ENCODE assay signal across 8 cellular contexts in the genomic region with DNA sequence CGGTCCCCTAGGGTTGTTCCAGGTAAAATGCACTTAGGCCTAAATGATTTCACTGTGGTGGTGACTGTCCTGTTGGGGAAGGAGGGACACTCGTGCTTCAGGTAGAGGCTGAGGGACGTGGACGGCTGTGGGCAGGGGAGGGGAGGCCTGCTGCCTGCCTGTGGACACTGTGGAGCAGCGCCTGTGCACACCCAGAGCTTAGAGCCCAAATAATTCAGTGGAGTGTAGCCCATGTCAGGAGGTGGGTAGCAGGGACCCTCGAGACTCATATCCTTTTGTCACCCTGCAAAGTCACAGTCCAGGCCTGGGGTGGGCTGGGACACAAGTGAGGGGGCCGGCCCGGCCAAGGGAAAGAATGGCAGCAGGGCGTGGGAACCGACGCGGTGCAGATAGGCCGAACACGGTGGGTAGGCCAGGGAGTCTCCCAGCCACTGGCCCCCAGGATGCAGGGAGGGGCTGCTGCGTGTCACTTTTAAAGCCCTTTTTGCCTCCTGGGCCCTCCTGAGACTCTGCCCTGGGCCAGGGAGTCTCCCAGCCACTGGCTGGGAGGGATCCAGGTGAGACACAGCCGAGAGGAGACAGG. TPM values are rescaled to one million over a fixed set of nuclear protein-coding genes. Genes with fewer than 3 reads are reported as not detected.
DNase-seq lines count a peak whose midpoint lies in the region; ATAC-seq and TF ChIP-seq lines count a peak whose summit lies in the region.
"Had no signal": no experiment of that assay in that cellular context is flagged by ENCODE, and none has a peak within 500 bp of the region (broad histone marks: within the 10 kb centered on the region; RNA-seq: fewer than 3 reads in every experiment).

No MANE protein-coding gene starts in this region.

- H3K4me1 ChIP-seq in HAP-1, result peaks cover 14% of the 10 kb centered on the region
- H3K4me1 ChIP-seq in spleen, result peaks cover 24 to 87% (median 72%) of the 10 kb centered on the region in 6 donors

- H3K27ac ChIP-seq in spleen, result peak overlapping the region in 7 of 8 donors; percentile 51 to 90 (median 87)

- intact Hi-C loops in spleen (cut with DNase I; ENCODE audit: low total_unique reads), result loop anchor here (5.0 kb wide), 1 partner anchor 126 kb away; no protein-coding TSS in a partner anchor

- no peak for TF ChIP-seq POLR2A in spleen (IDR thresholded peaks at IDR 0.05)

- 63 to 96% (median 78%) methylated on average over 15 to 16 of the region's 16 CpGs for WGBS in spleen, 5 donors

- H3K36me3 ChIP-seq in HAP-1 (replicated peaks) (0 out of 2 replicates have a peak, but pooled peaks cover 4% of the 10 kb centered on the region), kidney epithelial cell (ENCODE audit: control insufficient read depth, insufficient read depth, low read length) (no peaks in the 10 kb centered on the region), spleen (peaks cover 0 to 15% (median 0%) of the 10 kb centered on the region in 6 donors)

- no peaks in the 10 kb centered on the region for H3K9me3 ChIP-seq in HAP-1
- H3K9me3 ChIP-seq in spleen, result no peaks in the 10 kb centered on the region

- DNase-seq in HAP-1 (ENCODE audit: low spot score in 2 of 2), result no peak
- no peak for DNase-seq in kidney epithelial cell (ENCODE audit: low read depth)
- peak; percentile 65 for DNase-seq in spleen
- no peak for DNase-seq in anterior cingulate cortex (lab: John Stamatoyannopoulos, UW)
- DNase-seq: NCI-H187 treated with DMSO at 0.1 percent for 48 hours had no signal

- H3K27me3 ChIP-seq in HAP-1 (ENCODE audit: low read depth) (no peaks in the 10 kb centered on the region), kidney epithelial cell (ENCODE audit: control insufficient read depth, insufficient read depth, low read length) (peaks cover 7% of the 10 kb centered on the region), spleen (replicated peaks in 1 of 7) (peaks cover 0 to 61% (median 18%) of the 10 kb centered on the region in 7 donors)

- in situ Hi-C loops in HAP-1 (cut with MboI; ENCODE audit: low sequenced_read_pairs), result no loop called here

- H3K4me3 ChIP-seq in HAP-1 (peak overlapping the region; percentile 26), WI38 (ENCODE audit: low read depth, low read length) (peak overlapping the region; percentile 51), kidney epithelial cell (ENCODE audit: low read depth, low read length) (peak overlapping the region; percentile 29), spleen (peak overlapping the region in 7 of 8 donors; percentile 17 to 87 (median 68))

- ATAC-seq in GM19351 (IDR thresholded peaks at IDR 0.05; ENCODE audit: unreplicated experiment) (no peak), GM21619 (IDR thresholded peaks at IDR 0.05; ENCODE audit: unreplicated experiment) (no peak)

- TF ChIP-seq CTCF in WI38 (IDR thresholded peaks at IDR 0.05; ENCODE audit: low read depth, low read length) (no peak), kidney epithelial cell (IDR thresholded peaks at IDR 0.05; ENCODE audit: insufficient read depth, low read length, poor library complexity, severe bottlenecking) (no peak), spleen (IDR thresholded peaks at IDR 0.05 in 8 of 11, conservative IDR thresholded peaks at IDR 0.05 in 3 of 11) (no peak)

RNA-seq across cellular contexts. Expression of a gene that starts 0.7 kb away (rescaled TPM):
- total RNA-seq in kidney epithelial cell (27.5 and 46.3 TPM in 2 replicates), spleen (100 to 1,000 TPM in 4 of 7 donors, 10 to 100 TPM in 3; 62.4 to 179 (median 126) TPM)
- polyA plus RNA-seq in spleen, result 100 to 1,000 TPM in 1 of 3 donors, 10 to 100 TPM in 2; 64.6 to 218 (median 71.2) TPM

RNA-seq across cellular contexts. Expression of a gene that starts 6.4 kb away (rescaled TPM):
- total RNA-seq in kidney epithelial cell, result not detected in 2 replicates
- total RNA-seq in spleen, result 1 to 10 TPM in 1 of 7 donors, under 1 TPM in 3, not detected in 3; 0.51 to 1.9 (median 0.89) TPM
- polyA plus RNA-seq in spleen, result 1 to 10 TPM in 2 of 3 donors, under 1 TPM in 1; 0.30 to 2.5 (median 2.3) TPM

RNA-seq across cellular contexts. Expression of a gene that starts 16.3 kb away (rescaled TPM):
- total RNA-seq in kidney epithelial cell, result 48.1 and 57.7 TPM in 2 replicates
- total RNA-seq in spleen, result 10 to 100 TPM; 34.6 to 56.2 (median 47.2) TPM
- polyA plus RNA-seq in spleen, result 10 to 100 TPM; 21.8 to 45.5 (median 29.0) TPM

RNA-seq across cellular contexts. Expression of a gene that starts 21.7 kb away (rescaled TPM):
- 39.3 and 44.1 TPM in 2 replicates for total RNA-seq in kidney epithelial cell
- total RNA-seq in spleen, result 10 to 100 TPM in 6 of 7 donors, 1 to 10 TPM in 1; 9.6 to 29.6 (median 20.0) TPM
- polyA plus RNA-seq in spleen, result 10 to 100 TPM; 31.3 to 52.1 (median 37.0) TPM

RNA-seq across cellular contexts. Expression of a gene that starts 21.8 kb away (rescaled TPM):
- 67.9 and 104 TPM in 2 replicates for total RNA-seq in kidney epithelial cell
- total RNA-seq in spleen, result 100 to 1,000 TPM in 4 of 7 donors, 10 to 100 TPM in 3; 63.8 to 185 (median 103) TPM
- polyA plus RNA-seq in spleen, result 10 to 100 TPM; 20.7 to 82.0 (median 53.3) TPM
